Comparison of ENCODE assay signal across 8 cellular contexts in the genomic region with DNA sequence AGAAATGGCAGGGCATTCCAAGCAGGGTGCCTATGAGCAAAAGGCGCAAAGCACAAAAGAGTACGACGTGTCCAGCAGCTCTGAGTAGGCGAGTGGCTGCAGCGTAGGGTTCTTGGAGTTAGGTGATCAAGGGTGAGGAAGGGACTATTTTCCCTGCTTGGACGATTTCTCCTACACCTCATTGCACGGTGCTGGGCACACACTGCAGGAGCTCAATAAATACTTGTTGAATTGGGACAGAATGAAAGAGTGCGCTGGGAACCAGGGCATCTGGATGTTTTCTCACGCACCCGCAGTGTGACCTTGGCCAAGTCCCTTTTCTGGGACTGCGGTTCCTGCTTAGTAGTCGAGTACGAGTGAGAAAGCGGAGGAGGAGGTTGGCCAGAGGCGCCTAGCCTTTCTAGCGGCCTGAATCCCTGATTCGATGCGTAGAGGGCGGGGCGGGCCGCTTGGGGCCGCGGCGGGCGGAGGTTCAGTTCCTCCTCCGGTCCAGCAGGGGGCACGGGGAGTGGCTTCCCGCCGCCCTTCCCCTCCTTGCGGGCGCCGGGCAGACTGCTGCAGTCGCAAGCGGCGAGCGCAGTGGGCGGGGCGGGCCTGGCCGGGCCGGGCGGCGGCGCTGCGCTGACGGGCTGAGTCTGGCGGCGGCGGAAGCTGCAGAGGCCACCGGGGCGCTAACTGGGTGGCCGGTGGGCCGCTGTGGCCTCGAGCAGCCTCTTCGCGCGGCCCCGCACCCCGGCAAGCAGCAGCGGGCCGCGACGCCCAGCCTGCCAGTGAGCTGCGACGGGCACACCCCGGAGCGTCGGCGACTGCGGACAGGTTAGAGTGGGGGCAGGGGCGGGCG. TPM values are rescaled to one million over a fixed set of nuclear protein-coding genes. Genes with fewer than 3 reads are reported as not detected.
DNase-seq lines count a peak whose midpoint lies in the region; ATAC-seq and TF ChIP-seq lines count a peak whose summit lies in the region.

A gene (plus strand): TSS at position 560 of the 841 bp plus-strand sequence. CDS start 333 bp downstream, outside the sequence.

- H3K4me3 ChIP-seq in colonic mucosa: peak within 1 kb of the TSS; percentile 62

- no peaks in the 10 kb centered on the region for H3K4me1 ChIP-seq in colonic mucosa

- H3K27me3 ChIP-seq in colonic mucosa: no peaks in the 10 kb centered on the region

- TF ChIP-seq CTCF in colonic mucosa (IDR thresholded peaks at IDR 0.05): peak; percentile 65

- DNase-seq in C1 segment of cervical spinal cord (lab: John Stamatoyannopoulos, UW) (peak in 13 of 14 donors; percentile 31 to 83 (median 67)), GM19240 (ENCODE audit: insufficient read length, low spot score) (peak; percentile 41), NCI-H524 (lab: John Stamatoyannopoulos, UW) (peak; percentile 55 to 83), colonic mucosa (peak; percentile 85), left kidney (ENCODE audit: low read depth, low spot score) (peak; percentile 94)
- DNase-seq in activated CD4-positive, alpha-beta T cell treated with anti-CD3 and anti-CD28 coated beads for 4 hours: peak; percentile 73 to 77
- peak; percentile 82 for DNase-seq in stimulated activated CD4-positive, alpha-beta T cell treated with anti-CD3 and anti-CD28 coated beads, Interleukin-1b, Interleukin-23, amount 100 ng/mL, for 48 hours

- no peaks in the 10 kb centered on the region for H3K36me3 ChIP-seq in colonic mucosa

- no peaks in the 10 kb centered on the region for H3K9me3 ChIP-seq in colonic mucosa

- intact Hi-C loops in colonic mucosa (cut with DNase I): no loop called here

- peak within 1 kb of the TSS; percentile 70 to 82 for H3K9ac ChIP-seq in colonic mucosa (ENCODE audit: low read depth in 2 of 2, low read length in 2 of 2)

- peak; percentile 95 for ATAC-seq in HG03457 (IDR thresholded peaks at IDR 0.05; ENCODE audit: unreplicated experiment)

- peak within 1 kb of the TSS; percentile 80 for H3K27ac ChIP-seq in colonic mucosa

RNA-seq across cellular contexts. Expression of the gene that starts here (rescaled TPM):
- total RNA-seq in colonic mucosa: 10 to 100 TPM; 20.9 to 29.3 TPM

Comparison
In these comparisons a context has a peak if more than half of its experiments do, and no peak if none do; other contexts are left out.
1. Peak in every context shown above with its lines: DNase-seq, ATAC-seq, H3K4me3 ChIP-seq and H3K27ac ChIP-seq.
2. DNase-seq: peak in every context shown above with its lines; median percentile 94 in left kidney; 85 in colonic mucosa; 82 in stimulated activated CD4-positive, alpha-beta T cell treated with anti-CD3 and anti-CD28 coated beads, Interleukin-1b, Interleukin-23, amount 100 ng/mL, for 48 hours; 75 in activated CD4-positive, alpha-beta T cell treated with anti-CD3 and anti-CD28 coated beads for 4 hours; 69 in NCI-H524; 67 in C1 segment of cervical spinal cord; 41 in GM19240.